12 cellular contexts compared by ENCODE assay signal in genomic region chr9:87816041-87816440, GRCh38.
DNase-seq lines count a peak whose midpoint lies in the region; ATAC-seq and TF ChIP-seq lines count a peak whose summit lies in the region.
"Had no signal": no experiment of that assay in that cellular context is flagged by ENCODE, and none has a peak within 500 bp of the region (broad histone marks: within the 10 kb centered on the region; RNA-seq: fewer than 3 reads in every experiment).

No MANE protein-coding gene starts in this region.

- H3K56ac ChIP-seq in H9 (ENCODE audit: insufficient read length, low read depth, low read length) = no peak overlapping the region

- no peak overlapping the region for H2BK15ac ChIP-seq in mesenchymal stem cell (ENCODE audit: low read depth, poor library complexity, severe bottlenecking)
- H2BK15ac ChIP-seq in H9 (ENCODE audit: low read depth, low read length) = no peak overlapping the region

- H3K14ac ChIP-seq in mesenchymal stem cell (ENCODE audit: low read length in 2 of 2) (no peak overlapping the region), H9 (ENCODE audit: insufficient read depth, low read length) (no peak overlapping the region)

- H4K91ac ChIP-seq in mesenchymal stem cell (ENCODE audit: low read length) (no peak overlapping the region), H9 (ENCODE audit: insufficient read length, low read depth, low read length) (no peak overlapping the region)

- no peak overlapping the region for H3K23ac ChIP-seq in mesenchymal stem cell (ENCODE audit: low read length in 2 of 2)
- no peak overlapping the region for H3K23ac ChIP-seq in H9 (ENCODE audit: insufficient read length, low read depth, low read length)

- H3T11ph ChIP-seq in H9 (ENCODE audit: low read length) = no peak overlapping the region

- H3K9me3 Mint-ChIP-seq in H9 = no peaks in the 10 kb centered on the region
- no peaks in the 10 kb centered on the region for H3K9me3 Mint-ChIP-seq in CD8-positive, alpha-beta T cell
- H3K9me3 Mint-ChIP-seq: effector memory CD8-positive, alpha-beta T cell had no signal

- no peak overlapping the region for H3K18ac ChIP-seq in mesenchymal stem cell (ENCODE audit: low read depth in 1 of 2, low read length in 2 of 2)
- H3K18ac ChIP-seq in H9 (ENCODE audit: insufficient read length, low read depth, low read length) = no peak overlapping the region

- H3K27ac ChIP-seq in mesenchymal stem cell (ENCODE audit: low read length, poor library complexity, severe bottlenecking) (no peak overlapping the region), H9 (ENCODE audit: insufficient read length, low read depth, low read length) (no peak overlapping the region)
- H3K27ac ChIP-seq in CD8-positive, alpha-beta T cell (ENCODE audit: low read depth, low read length) = no peak overlapping the region

- CTCF ChIA-PET in CD8-positive, alpha-beta T cell (lab: Charles Lee) = no interaction called here

- H4K20me1 ChIP-seq in H9 (ENCODE audit: control insufficient read depth, insufficient read depth, insufficient read length) = no peaks in the 10 kb centered on the region

- no peaks in the 10 kb centered on the region for H3K79me2 ChIP-seq in H9 (ENCODE audit: insufficient read depth, low read length)

- H4K8ac ChIP-seq in mesenchymal stem cell (ENCODE audit: low read length) (no peak overlapping the region), H9 (replicated peaks; ENCODE audit: insufficient read length, low read depth, low read length) (no peak overlapping the region)

- WGBS in mesenchymal stem cell = 49% methylated on average over 2 of the region's 2 CpGs
- no CpG with 5 or more reads among the region's 2 CpGs for WGBS in H9 (ENCODE audit: extremely low coverage, insufficient read length, low lambda C conversion rate)

- intact Hi-C loops in CD8-positive, alpha-beta T cell (cut with DNase I, micrococcal nuclease) = loop anchor here in 1 of 2 experiments (10.0 kb wide), 2 partner anchors 131 to 481 kb away; no protein-coding TSS in a partner anchor

- H2BK20ac ChIP-seq in H9 (ENCODE audit: low read depth, low read length, poor library complexity, severe bottlenecking) = no peak overlapping the region

- no peak overlapping the region for H2BK12ac ChIP-seq in mesenchymal stem cell (ENCODE audit: low read length in 2 of 2)
- H2BK12ac ChIP-seq in H9 (ENCODE audit: insufficient read length, low read depth, low read length) = no peak overlapping the region

- no peaks in the 10 kb centered on the region for H3K79me1 ChIP-seq in mesenchymal stem cell (replicated peaks; ENCODE audit: low read length, poor library complexity, severe bottlenecking)
- H3K79me1 ChIP-seq in H9 (ENCODE audit: insufficient read depth, low read depth, low read length, poor library complexity, severe bottlenecking) = no peaks in the 10 kb centered on the region

- no peak overlapping the region for H3K4ac ChIP-seq in mesenchymal stem cell (ENCODE audit: low read depth in 1 of 2, low read length in 2 of 2)
- no peak overlapping the region for H3K4ac ChIP-seq in H9 (ENCODE audit: low read depth, low read length)

- no peaks in the 10 kb centered on the region for H3K27me3 ChIP-seq in mesenchymal stem cell (ENCODE audit: control insufficient read depth in 1 of 2, insufficient read depth in 1 of 2, low read length in 2 of 2)
- no peaks in the 10 kb centered on the region for H3K27me3 ChIP-seq in H9 (ENCODE audit: insufficient read depth, low read length)
- H3K27me3 ChIP-seq in CD8-positive, alpha-beta T cell (ENCODE audit: insufficient read depth, low read length) = no peaks in the 10 kb centered on the region

- DNase-seq in HFF-Myc (ENCODE audit: extremely low read depth, low read depth) (peak; percentile 12), NCI-H345 treated with DMSO at 0.1 percent for 48 hours (lab: John Stamatoyannopoulos, UW; ENCODE audit: unreplicated experiment) (peak; percentile 7), choroid plexus epithelial cell (ENCODE audit: low read depth) (peak; percentile 70), mesenchymal stem cell (peak; percentile 23), D341Med (ENCODE audit: low spot score) (no peak), H9 (no peak), NCI-H187 (lab: John Stamatoyannopoulos, UW) (no peak)
- DNase-seq in CD8-positive, alpha-beta T cell = no peak
- DNase-seq: activated B cell treated with CpG ODN at 0.5 μM for 24 hours; Caco-2; effector memory CD8-positive, alpha-beta T cell; NCI-H2081 treated with DMSO at 0.1 percent for 48 hours had no signal

- no peaks in the 10 kb centered on the region for H3K36me3 Mint-ChIP-seq in H9 (ENCODE audit: insufficient read depth in 1 of 3, low read depth in 3 of 3)
- no peaks in the 10 kb centered on the region for H3K36me3 Mint-ChIP-seq in CD8-positive, alpha-beta T cell

- H3K27me3 Mint-ChIP-seq in H9 (ENCODE audit: low read depth) = peaks cover 15% of the 10 kb centered on the region
- peaks cover 10% of the 10 kb centered on the region for H3K27me3 Mint-ChIP-seq in CD8-positive, alpha-beta T cell (ENCODE audit: low read depth)

- ATAC-seq in CD8-positive, alpha-beta T cell = no peak
- ATAC-seq: effector memory CD8-positive, alpha-beta T cell had no signal

- H2BK5ac ChIP-seq in mesenchymal stem cell (ENCODE audit: low read depth, low read length, poor library complexity, severe bottlenecking) = no peak overlapping the region
- H2BK5ac ChIP-seq in H9 (ENCODE audit: insufficient read length, low read length) = no peak overlapping the region

- no peak overlapping the region for H4K5ac ChIP-seq in H9 (ENCODE audit: insufficient read length, low read depth, low read length)

- H3K4me3 ChIP-seq in HFF-Myc (replicated peaks; ENCODE audit: low read depth, low read length) = no peak overlapping the region
- no peak overlapping the region for H3K4me3 ChIP-seq in choroid plexus epithelial cell (ENCODE audit: low read depth, low read length)
- H3K4me3 ChIP-seq in mesenchymal stem cell (ENCODE audit: insufficient read depth in 1 of 2, low read depth in 1 of 2, low read length in 2 of 2) = no peak overlapping the region
- no peak overlapping the region for H3K4me3 ChIP-seq in CD8-positive, alpha-beta T cell (ENCODE audit: low read depth, low read length)

- H3K4me3 Mint-ChIP-seq in H9 = no peak overlapping the region
- H3K4me3 Mint-ChIP-seq in CD8-positive, alpha-beta T cell = no peak overlapping the region
- H3K4me3 Mint-ChIP-seq: activated B cell treated with CpG ODN at 0.5 μM for 24 hours; effector memory CD8-positive, alpha-beta T cell had no signal

- no peaks in the 10 kb centered on the region for H3K9me3 ChIP-seq in mesenchymal stem cell (ENCODE audit: control insufficient read depth, low read length)
- H3K9me3 ChIP-seq in H9 (ENCODE audit: control insufficient read depth, low read depth, low read length) = no peaks in the 10 kb centered on the region
- no peaks in the 10 kb centered on the region for H3K9me3 ChIP-seq in CD8-positive, alpha-beta T cell (ENCODE audit: low read length)
- H3K9me3 ChIP-seq: Caco-2 had no signal

- POLR2A ChIA-PET in CD8-positive, alpha-beta T cell (lab: Charles Lee) = no interaction called here

- no peak overlapping the region for H2BK120ac ChIP-seq in mesenchymal stem cell (ENCODE audit: low read depth, low read length)
- no peak overlapping the region for H2BK120ac ChIP-seq in H9 (ENCODE audit: low read depth, low read length, poor library complexity, severe bottlenecking)

- H3K9ac ChIP-seq in mesenchymal stem cell (ENCODE audit: low read length) (no peak overlapping the region), H9 (ENCODE audit: extremely low read depth, insufficient read length, low read length) (no peak overlapping the region)

- H2AFZ ChIP-seq in mesenchymal stem cell (ENCODE audit: low read depth, low read length) (no peak overlapping the region), H9 (ENCODE audit: low read length) (no peak overlapping the region)

- H3K4me1 ChIP-seq in mesenchymal stem cell (ENCODE audit: control insufficient read depth, insufficient read depth, low read depth, low read length) (no peaks in the 10 kb centered on the region), H9 (ENCODE audit: insufficient read depth, low read length) (no peaks in the 10 kb centered on the region)
- H3K4me1 ChIP-seq in CD8-positive, alpha-beta T cell (ENCODE audit: insufficient read depth, low read length) = no peaks in the 10 kb centered on the region
- H3K4me1 ChIP-seq: Caco-2 had no signal

- H3K4me2 ChIP-seq in mesenchymal stem cell (ENCODE audit: low read length, poor library complexity, severe bottlenecking) = no peak overlapping the region
- no peak overlapping the region for H3K4me2 ChIP-seq in H9 (ENCODE audit: insufficient read depth, insufficient read length, low read length)

- H3K27ac Mint-ChIP-seq in H9 = no peak overlapping the region
- no peak overlapping the region for H3K27ac Mint-ChIP-seq in CD8-positive, alpha-beta T cell
- H3K27ac Mint-ChIP-seq: activated B cell treated with CpG ODN at 0.5 μM for 24 hours; effector memory CD8-positive, alpha-beta T cell had no signal

- no peaks in the 10 kb centered on the region for H3K23me2 ChIP-seq in H9 (ENCODE audit: insufficient read length, low read depth, low read length, poor library complexity, severe bottlenecking)

- H3K36me3 ChIP-seq in mesenchymal stem cell (ENCODE audit: control insufficient read depth in 1 of 2, insufficient read depth in 2 of 2, low read depth in 1 of 2, low read length in 2 of 2) = no peaks in the 10 kb centered on the region
- no peaks in the 10 kb centered on the region for H3K36me3 ChIP-seq in CD8-positive, alpha-beta T cell (ENCODE audit: insufficient read depth, low read length)

- no peaks in the 10 kb centered on the region for H3K4me1 Mint-ChIP-seq in H9
- no peaks in the 10 kb centered on the region for H3K4me1 Mint-ChIP-seq in CD8-positive, alpha-beta T cell (ENCODE audit: low read depth)
- H3K4me1 Mint-ChIP-seq: activated B cell treated with CpG ODN at 0.5 μM for 24 hours had no signal

- no peak overlapping the region for H2AK5ac ChIP-seq in mesenchymal stem cell (ENCODE audit: low read length, severe bottlenecking)
- no peak overlapping the region for H2AK5ac ChIP-seq in H9 (ENCODE audit: insufficient read length, low read length)

- TF ChIP-seq CTCF in HFF-Myc (IDR thresholded peaks at IDR 0.05; ENCODE audit: low read depth, low read length, missing control alignments) = no peak
- no peak for TF ChIP-seq CTCF in choroid plexus epithelial cell (conservative IDR thresholded peaks at IDR 0.05; ENCODE audit: low read depth, low read length)
- TF ChIP-seq CTCF in H9 (conservative IDR thresholded peaks at IDR 0.05) = no peak
- no peak for TF ChIP-seq CTCF in CD8-positive, alpha-beta T cell (IDR thresholded peaks at IDR 0.05)

Comparison
In these comparisons a context has a peak if more than half of its experiments do, and no peak if none do; other contexts are left out.
1. DNase-seq: peak in HFF-Myc (single experiment), NCI-H345 treated with DMSO at 0.1 percent for 48 hours (single experiment), choroid plexus epithelial cell (single experiment) and mesenchymal stem cell (single experiment); none in D341Med (single experiment), H9 (single experiment), NCI-H187 (0 of 2) and CD8-positive, alpha-beta T cell (0 of 7).